15 cellular contexts compared by ENCODE assay signal in the genomic region with DNA sequence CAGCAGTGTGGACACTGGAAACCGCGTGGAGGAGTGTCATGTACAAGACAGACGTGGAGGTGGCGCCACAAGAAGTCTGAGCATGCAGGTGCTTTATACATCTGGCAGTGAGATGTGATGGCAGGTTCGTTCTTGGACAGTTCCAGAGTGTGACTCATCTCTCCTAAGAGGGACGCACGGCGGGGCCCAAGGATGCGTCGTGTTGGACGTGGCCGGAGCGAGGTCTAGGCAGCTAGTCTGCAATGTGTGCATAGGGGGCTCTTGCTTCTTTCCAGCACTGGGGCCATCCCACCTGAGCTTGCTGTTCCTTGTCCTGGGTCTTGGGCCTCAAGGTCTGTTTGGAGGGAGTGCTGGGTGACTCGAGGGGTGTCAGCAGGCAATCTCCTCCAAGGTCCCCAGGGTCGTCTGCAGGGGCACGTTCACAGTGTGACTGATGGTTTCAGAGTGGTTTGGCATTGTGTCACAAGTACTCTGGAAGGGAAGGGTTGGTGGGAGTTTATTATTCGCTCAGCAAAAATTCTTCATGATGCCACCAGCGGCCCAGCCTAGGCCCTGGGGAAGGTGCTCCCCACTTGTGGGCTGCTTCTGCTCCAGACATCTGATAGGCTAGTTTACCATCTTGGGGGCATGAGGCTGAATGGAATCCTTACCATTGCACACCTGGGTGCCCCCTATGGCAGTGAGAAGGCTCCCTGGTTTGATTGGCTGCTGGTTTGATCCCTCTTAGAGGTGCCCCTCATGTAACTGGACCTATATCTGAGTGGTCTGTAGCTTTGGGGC. TPM values are rescaled to one million over a fixed set of nuclear protein-coding genes. Genes with fewer than 3 reads are reported as not detected.
DNase-seq lines count a peak whose midpoint lies in the region; FAIRE-seq and TF ChIP-seq lines count a peak whose summit lies in the region.
"Had no signal": no experiment of that assay in that cellular context is flagged by ENCODE, and none has a peak within 500 bp of the region (broad histone marks: within the 10 kb centered on the region; RNA-seq: fewer than 3 reads in every experiment).

No MANE protein-coding gene starts in this region.

- H3K79me2 ChIP-seq in trophoblast cell (ENCODE audit: control insufficient read depth, insufficient read depth, low read length, poor library complexity), result no peaks in the 10 kb centered on the region

- no peak overlapping the region for H2AFZ ChIP-seq in trophoblast cell (ENCODE audit: insufficient read depth, low read length, poor library complexity)

- H4K8ac ChIP-seq in trophoblast cell (ENCODE audit: low read depth, low read length), result no peak overlapping the region

- H2BK12ac ChIP-seq in trophoblast cell (ENCODE audit: low read length), result no peak overlapping the region

- no peaks in the 10 kb centered on the region for H3K36me3 ChIP-seq in trophoblast cell (ENCODE audit: control insufficient read depth in 1 of 2, insufficient read depth in 2 of 2, low read length in 2 of 2)
- H3K36me3 ChIP-seq: SJCRH30 had no signal

- H3K4me1 ChIP-seq in trophoblast cell (ENCODE audit: control insufficient read depth in 1 of 2, insufficient read depth in 2 of 2, low read length in 2 of 2), result peaks cover 6 to 22% of the 10 kb centered on the region in 2 experiments
- H3K4me1 ChIP-seq: SJCRH30 had no signal

- H3K9me3 ChIP-seq in trophoblast cell (ENCODE audit: insufficient read depth, low read depth, low read length), result no peaks in the 10 kb centered on the region
- H3K9me3 ChIP-seq: SJCRH30 had no signal

- no CpG with 5 or more reads among the region's 18 CpGs for WGBS in trophoblast cell (ENCODE audit: extremely low coverage, insufficient coverage, insufficient read length)

- CTCF ChIA-PET in RWPE1 (lab: Yijun Ruan, JAX), result no interaction called here

- TF ChIP-seq CTCF in RWPE1 (conservative IDR thresholded peaks at IDR 0.05; ENCODE audit: low read depth), result no peak
- no peak for TF ChIP-seq CTCF in epithelial cell of esophagus (IDR thresholded peaks at IDR 0.05; ENCODE audit: insufficient read depth, low read depth, low read length, missing control alignments)

- no peak overlapping the region for H2BK120ac ChIP-seq in trophoblast cell (ENCODE audit: insufficient read depth, low read length, poor library complexity)

- no peak overlapping the region for H4K12ac ChIP-seq in trophoblast cell (ENCODE audit: low read depth, low read length)

- H3K27ac ChIP-seq in RWPE1 (peak overlapping the region; percentile 71; the same call in 1 of the 2 replicates), trophoblast cell (ENCODE audit: low read depth, low read length) (no peak overlapping the region)
- H3K27ac ChIP-seq: SJCRH30 had no signal

- H3K4me3 ChIP-seq in epithelial cell of esophagus (ENCODE audit: low read length) (no peak overlapping the region), trophoblast cell (ENCODE audit: low read depth, low read length) (no peak overlapping the region)
- H3K4me3 ChIP-seq: SJCRH30 had no signal

- H3K18ac ChIP-seq in trophoblast cell (ENCODE audit: low read length), result no peak overlapping the region

- POLR2A ChIA-PET in RWPE1 (lab: Yijun Ruan, JAX; ENCODE audit: low non-redundant PET), result no interaction called here

- no peak for TF ChIP-seq POLR2A in GM12892 (IDR thresholded peaks at IDR 0.05; ENCODE audit: low read depth, low read length)

- no peak overlapping the region for H2BK5ac ChIP-seq in trophoblast cell (ENCODE audit: low read depth, low read length, poor library complexity)

- DNase-seq in EL (peak; percentile 18), RWPE1 (ENCODE audit: low spot score) (no peak), epithelial cell of esophagus (ENCODE audit: low read depth) (peak; percentile 24), trophoblast cell (peak; percentile 32 to 46), GM12892 (ENCODE audit: insufficient read length) (no peak), NCI-H2196 (lab: John Stamatoyannopoulos, UW; ENCODE audit: unreplicated experiment) (no peak)
- no peak for DNase-seq in activated CD4-positive, CD25-positive, alpha-beta regulatory T cell (lab: John Stamatoyannopoulos, UW)
- DNase-seq: CD4-positive, CD25-positive, alpha-beta regulatory T cell; Karpas-422; NCI-H1105; NCI-H1694; NK-92 treated with Interleukin-12 subunit alpha and Interleukin-12 subunit beta, amount 100 ng/mL, for 24 hours; SJCRH30; SW 1271 had no signal

- H3K14ac ChIP-seq in trophoblast cell (ENCODE audit: low read length), result no peak overlapping the region

- no peak overlapping the region for H2AK5ac ChIP-seq in trophoblast cell (ENCODE audit: low read length)

- no peak overlapping the region for H3K4me2 ChIP-seq in trophoblast cell (ENCODE audit: low read length)

- no peak for FAIRE-seq in GM12892 (lab: Jason Lieb, UNC)
- FAIRE-seq: HepG2 had no signal

- no peak overlapping the region for H3K4ac ChIP-seq in trophoblast cell (ENCODE audit: low read depth, low read length)

- no peak overlapping the region for H4K91ac ChIP-seq in trophoblast cell (ENCODE audit: low read depth, low read length)

- no peak overlapping the region for H3K9ac ChIP-seq in trophoblast cell (ENCODE audit: low read length)

- no peak overlapping the region for H3K23ac ChIP-seq in trophoblast cell (ENCODE audit: low read length)

- H3K27me3 ChIP-seq in trophoblast cell (ENCODE audit: insufficient read depth, low read length), result no peaks in the 10 kb centered on the region

- H3K79me1 ChIP-seq in trophoblast cell (ENCODE audit: low read length), result no peaks in the 10 kb centered on the region

RNA-seq across cellular contexts. Expression of gene SPACA3, which starts 22.1 kb away (rescaled TPM):
- not detected in 2 replicates for polyA plus RNA-seq in trophoblast cell (2013)
- 0.36 TPM for polyA plus RNA-seq in GM12892 (2012; ENCODE audit: missing spikeins)
- polyA plus RNA-seq: CD4-positive, CD25-positive, alpha-beta regulatory T cell; HepG2 had no signal

Comparison
In these comparisons a context has a peak if more than half of its experiments do, and no peak if none do; other contexts are left out.
1. DNase-seq: peak in EL (single experiment), epithelial cell of esophagus (single experiment) and trophoblast cell (2 of 2); none in RWPE1 (single experiment), GM12892 (single experiment), activated CD4-positive, CD25-positive, alpha-beta regulatory T cell (0 of 4) and NCI-H2196 (single experiment).